ENCODE assay signal across 9 cellular contexts in genomic region chr10:1036341-1036791, GRCh38. TPM values are rescaled to one million over a fixed set of nuclear protein-coding genes. Genes with fewer than 3 reads are reported as not detected.
DNase-seq lines count a peak whose midpoint lies in the region; ATAC-seq and TF ChIP-seq lines count a peak whose summit lies in the region.
"Had no signal": no experiment of that assay in that cellular context is flagged by ENCODE, and none has a peak within 500 bp of the region (broad histone marks: within the 10 kb centered on the region; RNA-seq: fewer than 3 reads in every experiment).

No MANE protein-coding gene starts in this region.

- no peak for TF ChIP-seq POLR2A in ovary (IDR thresholded peaks at IDR 0.05)

- no peaks in the 10 kb centered on the region for H3K4me1 ChIP-seq in ovary (ENCODE audit: insufficient read depth)

- TF ChIP-seq EP300 in ovary (IDR thresholded peaks at IDR 0.05), result no peak

- TF ChIP-seq CTCF in GM13976 (IDR thresholded peaks at IDR 0.05; ENCODE audit: borderline replicate concordance, control extremely low read depth, extremely low read depth, insufficient read depth, missing control alignments), result no peak
- no peak for TF ChIP-seq CTCF in ovary (IDR thresholded peaks at IDR 0.05)

- no peak overlapping the region for H3K4me3 ChIP-seq in ovary

- intact Hi-C loops in ovary (cut with DNase I), result no loop called here

- H3K27me3 ChIP-seq in layer of hippocampus (ENCODE audit: control insufficient read depth, insufficient read depth, low read length) (no peaks in the 10 kb centered on the region), ovary (no peaks in the 10 kb centered on the region)

- 76 to 81% (median 80%) methylated on average over 14 of the region's 14 CpGs for WGBS in ovary, 3 donors

- H3K36me3 ChIP-seq in ovary, result no peaks in the 10 kb centered on the region

- DNase-seq in GM13976 (ENCODE audit: low spot score), result peak; percentile 77
- peak; percentile 8 for DNase-seq in SHP77 treated with DMSO at 0.1 percent for 48 hours (lab: John Stamatoyannopoulos, UW)
- DNase-seq in ovary, result no peak
- no peak for DNase-seq in NCI-H1417 treated with DMSO at 0.1 percent for 48 hours (lab: John Stamatoyannopoulos, UW)
- DNase-seq: retina had no signal

- H3K9me3 ChIP-seq in ovary, result no peaks in the 10 kb centered on the region

- in situ Hi-C loops in GM13976 (cut with MboI; ENCODE audit: low sequenced_read_pairs, unreplicated experiment), result no loop called here

- ATAC-seq in GM21786 (IDR thresholded peaks at IDR 0.05; ENCODE audit: unreplicated experiment) (peak; percentile 87), HG02970 (IDR thresholded peaks at IDR 0.05; ENCODE audit: low FRiP score, unreplicated experiment) (no peak), GM18520 (IDR thresholded peaks at IDR 0.05; ENCODE audit: unreplicated experiment) (no peak)

- peak overlapping the region; percentile 88 for H3K27ac ChIP-seq in layer of hippocampus (ENCODE audit: low read depth, low read length)
- H3K27ac ChIP-seq in ovary, result no peak overlapping the region

RNA-seq across cellular contexts. Expression of gene IDI2, which starts 10.7 kb away (rescaled TPM):
- total RNA-seq in ovary, result not detected
- not detected for polyA plus RNA-seq in ovary

RNA-seq across cellular contexts. Expression of gene IDI1, which starts 12.6 kb away (rescaled TPM):
- 10 to 100 TPM; 17.3 to 99.0 (median 24.4) TPM for total RNA-seq in ovary
- 10 to 100 TPM; 20.3 to 53.0 TPM for polyA plus RNA-seq in ovary

RNA-seq across cellular contexts. Expression of gene WDR37, which starts 19.8 kb away (rescaled TPM):
- 10 to 100 TPM in 5 of 7 donors, 1 to 10 TPM in 2; 7.6 to 20.0 (median 15.6) TPM for total RNA-seq in ovary
- polyA plus RNA-seq in ovary, result 10 to 100 TPM in 1 of 2 donors, 1 to 10 TPM in 1; 6.6 to 12.8 TPM

RNA-seq across cellular contexts. Expression of gene GTPBP4, which starts 48.1 kb away (rescaled TPM):
- 10 to 100 TPM; 17.9 to 44.7 (median 30.5) TPM for total RNA-seq in ovary
- polyA plus RNA-seq in ovary, result 10 to 100 TPM; 18.4 to 32.7 TPM

Comparison
In these comparisons a context has a peak if more than half of its experiments do, and no peak if none do; other contexts are left out.
1. DNase-seq: peak in GM13976 (single experiment) and SHP77 treated with DMSO at 0.1 percent for 48 hours (single experiment); none in ovary (0 of 5) and NCI-H1417 treated with DMSO at 0.1 percent for 48 hours (single experiment).